Comparison of ENCODE assay signal across 12 cellular contexts in genomic region chr7:20240080-20240926, GRCh38. TPM values are rescaled to one million over a fixed set of nuclear protein-coding genes. Genes with fewer than 3 reads are reported as not detected.
DNase-seq lines count a peak whose midpoint lies in the region; ATAC-seq and TF ChIP-seq lines count a peak whose summit lies in the region.
"Had no signal": no experiment of that assay in that cellular context is flagged by ENCODE, and none has a peak within 500 bp of the region (broad histone marks: within the 10 kb centered on the region; RNA-seq: fewer than 3 reads in every experiment).

No MANE protein-coding gene starts in this region.

- no peak overlapping the region for H3K4me3 Mint-ChIP-seq in activated CD4-positive, alpha-beta memory T cell treated with anti-CD3 and anti-CD28 coated beads for 36 hours
- H3K4me3 Mint-ChIP-seq in activated CD4-positive, alpha-beta memory T cell treated with anti-CD3 and anti-CD28 coated beads, Interleukin-2, amount 10 ng/mL, durations not matched to agents 7 days and 5 days, result no peak overlapping the region

- CTCF ChIA-PET in activated CD4-positive, alpha-beta memory T cell treated with anti-CD3 and anti-CD28 coated beads for 36 hours (lab: Charles Lee), result no interaction called here
- CTCF ChIA-PET in activated CD4-positive, alpha-beta memory T cell treated with anti-CD3 and anti-CD28 coated beads, Interleukin-2, amount 10 ng/mL, durations not matched to agents 7 days and 5 days (lab: Charles Lee), result no interaction called here

- no peaks in the 10 kb centered on the region for H3K27me3 ChIP-seq in vagina

- H3K27ac Mint-ChIP-seq in activated CD4-positive, alpha-beta memory T cell treated with anti-CD3 and anti-CD28 coated beads for 36 hours, result no peak overlapping the region
- no peak overlapping the region for H3K27ac Mint-ChIP-seq in activated CD4-positive, alpha-beta memory T cell treated with anti-CD3 and anti-CD28 coated beads, Interleukin-2, amount 10 ng/mL, durations not matched to agents 7 days and 5 days

- POLR2A ChIA-PET in activated CD4-positive, alpha-beta memory T cell treated with anti-CD3 and anti-CD28 coated beads for 36 hours (lab: Charles Lee), result no interaction called here
- POLR2A ChIA-PET in activated CD4-positive, alpha-beta memory T cell treated with anti-CD3 and anti-CD28 coated beads, Interleukin-2, amount 10 ng/mL, durations not matched to agents 7 days and 5 days (lab: Charles Lee), result no interaction called here

- peak; percentile 9 for DNase-seq in activated CD4-positive, alpha-beta memory T cell treated with anti-CD3 and anti-CD28 coated beads for 36 hours
- no peak for DNase-seq in activated CD4-positive, alpha-beta memory T cell treated with anti-CD3 and anti-CD28 coated beads, Interleukin-2, amount 10 ng/mL, durations not matched to agents 7 days and 5 days
- DNase-seq in M059J (ENCODE audit: low read depth), result peak; percentile 60
- DNase-seq in stimulated activated naive CD8-positive, alpha-beta T cell treated with anti-CD3 and anti-CD28 coated beads, Interleukin-15, Interleukin-2, amounts not matched to agents 100 U/mL and 50 U/mL, for 24 hours, result no peak
- no peak for DNase-seq in COLO668 (lab: John Stamatoyannopoulos, UW; ENCODE audit: unreplicated experiment)
- no peak for DNase-seq in anterior cingulate cortex (lab: John Stamatoyannopoulos, UW)
- no peak for DNase-seq in vagina (ENCODE audit: extremely low spot score in 2 of 2)
- DNase-seq: naive B cell, NCI-H2081 treated with DMSO at 0.1 percent for 48 hours, T-helper 9 cell had no signal

- peaks cover 12% of the 10 kb centered on the region for H3K4me1 ChIP-seq in vagina
- H3K4me1 ChIP-seq: A549 had no signal

- H3K36me3 Mint-ChIP-seq in activated CD4-positive, alpha-beta memory T cell treated with anti-CD3 and anti-CD28 coated beads for 36 hours, result no peaks in the 10 kb centered on the region
- H3K36me3 Mint-ChIP-seq in activated CD4-positive, alpha-beta memory T cell treated with anti-CD3 and anti-CD28 coated beads, Interleukin-2, amount 10 ng/mL, durations not matched to agents 7 days and 5 days (ENCODE audit: low read depth), result no peaks in the 10 kb centered on the region
- H3K36me3 Mint-ChIP-seq: naive B cell had no signal

- H3K27me3 Mint-ChIP-seq in activated CD4-positive, alpha-beta memory T cell treated with anti-CD3 and anti-CD28 coated beads for 36 hours, result peaks cover 6% of the 10 kb centered on the region
- H3K27me3 Mint-ChIP-seq in activated CD4-positive, alpha-beta memory T cell treated with anti-CD3 and anti-CD28 coated beads, Interleukin-2, amount 10 ng/mL, durations not matched to agents 7 days and 5 days, result peaks cover 2% of the 10 kb centered on the region
- H3K27me3 Mint-ChIP-seq: naive B cell had no signal

- no peak for TF ChIP-seq CTCF in vagina (IDR thresholded peaks at IDR 0.05)

- peak; percentile 45 for ATAC-seq in HG02678 (IDR thresholded peaks at IDR 0.05; ENCODE audit: unreplicated experiment)
- peak; percentile 48 for ATAC-seq in stimulated activated naive CD8-positive, alpha-beta T cell treated with anti-CD3 and anti-CD28 coated beads, Interleukin-15, Interleukin-2, amounts not matched to agents 100 U/mL and 50 U/mL, for 24 hours
- ATAC-seq: A549 had no signal

- H3K27ac ChIP-seq in vagina, result no peak overlapping the region
- H3K27ac ChIP-seq: A549 had no signal

- no peaks in the 10 kb centered on the region for H3K9me3 ChIP-seq in vagina
- H3K9me3 ChIP-seq: A549 had no signal

- intact Hi-C loops in activated CD4-positive, alpha-beta memory T cell treated with anti-CD3 and anti-CD28 coated beads for 36 hours (cut with micrococcal nuclease), result no loop called here
- intact Hi-C loops in vagina (cut with DNase I), result no loop called here

- no peaks in the 10 kb centered on the region for H3K36me3 ChIP-seq in vagina

- TF ChIP-seq POLR2A in vagina (IDR thresholded peaks at IDR 0.05), result no peak

- H3K9me3 Mint-ChIP-seq in activated CD4-positive, alpha-beta memory T cell treated with anti-CD3 and anti-CD28 coated beads for 36 hours, result no peaks in the 10 kb centered on the region
- H3K9me3 Mint-ChIP-seq in activated CD4-positive, alpha-beta memory T cell treated with anti-CD3 and anti-CD28 coated beads, Interleukin-2, amount 10 ng/mL, durations not matched to agents 7 days and 5 days, result no peaks in the 10 kb centered on the region

- H3K4me3 ChIP-seq in vagina, result no peak overlapping the region
- H3K4me3 ChIP-seq: A549 had no signal

- peaks cover 5% of the 10 kb centered on the region for H3K4me1 Mint-ChIP-seq in activated CD4-positive, alpha-beta memory T cell treated with anti-CD3 and anti-CD28 coated beads for 36 hours (ENCODE audit: low read depth)
- peaks cover 12% of the 10 kb centered on the region for H3K4me1 Mint-ChIP-seq in activated CD4-positive, alpha-beta memory T cell treated with anti-CD3 and anti-CD28 coated beads, Interleukin-2, amount 10 ng/mL, durations not matched to agents 7 days and 5 days

RNA-seq across cellular contexts. Expression of gene MACC1, which starts 23.1 kb away (rescaled TPM):
- under 1 TPM; 0.10 TPM for total RNA-seq in activated CD4-positive, alpha-beta memory T cell treated with anti-CD3 and anti-CD28 coated beads for 36 hours
- total RNA-seq in activated CD4-positive, alpha-beta memory T cell treated with anti-CD3 and anti-CD28 coated beads, Interleukin-2, amount 10 ng/mL, durations not matched to agents 7 days and 5 days, result under 1 TPM; 0.18 to 0.20 TPM
- total RNA-seq in M059J (2014; rRNA removed; shearing (Covaris generic)), result 0.07 and 0.15 TPM in 2 replicates
- 6.9 TPM for total RNA-seq in vagina

Comparison
In these comparisons a context has a peak if more than half of its experiments do, and no peak if none do; other contexts are left out.
1. DNase-seq: peak in activated CD4-positive, alpha-beta memory T cell treated with anti-CD3 and anti-CD28 coated beads for 36 hours (single experiment) and M059J (single experiment); none in activated CD4-positive, alpha-beta memory T cell treated with anti-CD3 and anti-CD28 coated beads, Interleukin-2, amount 10 ng/mL, durations not matched to agents 7 days and 5 days (single experiment), stimulated activated naive CD8-positive, alpha-beta T cell treated with anti-CD3 and anti-CD28 coated beads, Interleukin-15, Interleukin-2, amounts not matched to agents 100 U/mL and 50 U/mL, for 24 hours (single experiment), COLO668 (single experiment), anterior cingulate cortex (0 of 58) and vagina (0 of 2).